Comparison of ENCODE assay signal across 1 cellular context in genomic region chr19:10653732-10654609, GRCh38.
A peak's percentile ranks its signal among the peaks of the same experiment; 100 is the strongest.
TF ChIP-seq lines count a peak whose summit lies in the region.

Gene ILF3 (plus strand): TSS chr19:10654346. CDS start chr19:10670606, 16,260 bp downstream.

TF ChIP-seq in HepG2, 621 proteins besides CTCF, POLR2A, EP300 and RAD21 (continued from another document and continues in another):
- TF ChIP-seq ZNF512B (CRISPR knock-in tag; IDR thresholded peaks at IDR 0.05; ENCODE audit: borderline replicate concordance), result no peak
- peak; percentile 90; the same call in 1 of the 2 replicates for TF ChIP-seq RFXAP (CRISPR knock-in tag; IDR thresholded peaks at IDR 0.05; ENCODE audit: borderline replicate concordance)
- TF ChIP-seq FOXA3 (CRISPR knock-in tag; IDR thresholded peaks at IDR 0.05), result peak; percentile 84
- TF ChIP-seq CHCHD3 (CRISPR knock-in tag; IDR thresholded peaks at IDR 0.05), result peak; percentile 66; the same call in 1 of the 2 replicates
- TF ChIP-seq ZNF543 (CRISPR knock-in tag; IDR thresholded peaks at IDR 0.05), result 0 out of 2 replicates have a peak, but pooled peaks have one; percentile 73
- peak; percentile 87 for TF ChIP-seq MED1 (CRISPR knock-in tag; IDR thresholded peaks at IDR 0.05)
- TF ChIP-seq CENPT (CRISPR knock-in tag; IDR thresholded peaks at IDR 0.05; ENCODE audit: low read depth), result peak; percentile 83; the same call in 1 of the 2 replicates
- TF ChIP-seq ZNF670 (CRISPR knock-in tag; IDR thresholded peaks at IDR 0.05; ENCODE audit: borderline replicate concordance), result peak; percentile 80
- peak; percentile 62; the same call in 1 of the 2 replicates for TF ChIP-seq ELF3 (CRISPR knock-in tag; IDR thresholded peaks at IDR 0.05)
- TF ChIP-seq ZNF550 (CRISPR knock-in tag; IDR thresholded peaks at IDR 0.05; ENCODE audit: borderline replicate concordance), result peak; percentile 15; the same call in 1 of the 2 replicates
- TF ChIP-seq CSRNP2 (CRISPR knock-in tag; conservative IDR thresholded peaks at IDR 0.05; ENCODE audit: low read depth), result no peak
- TF ChIP-seq, protein P1, sequence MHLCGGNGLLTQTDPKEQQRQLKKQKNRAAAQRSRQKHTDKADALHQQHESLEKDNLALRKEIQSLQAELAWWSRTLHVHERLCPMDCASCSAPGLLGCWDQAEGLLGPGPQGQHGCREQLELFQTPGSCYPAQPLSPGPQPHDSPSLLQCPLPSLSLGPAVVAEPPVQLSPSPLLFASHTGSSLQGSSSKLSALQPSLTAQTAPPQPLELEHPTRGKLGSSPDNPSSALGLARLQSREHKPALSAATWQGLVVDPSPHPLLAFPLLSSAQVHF (CRISPR knock-in tag; IDR thresholded peaks at IDR 0.05), result no peak
- TF ChIP-seq ZNF18 (CRISPR knock-in tag; IDR thresholded peaks at IDR 0.05; ENCODE audit: insufficient replicate concordance), result peak; percentile 26
- TF ChIP-seq HDAC1 (CRISPR knock-in tag; IDR thresholded peaks at IDR 0.05), result peak; percentile 89
- TF ChIP-seq, protein P2, sequence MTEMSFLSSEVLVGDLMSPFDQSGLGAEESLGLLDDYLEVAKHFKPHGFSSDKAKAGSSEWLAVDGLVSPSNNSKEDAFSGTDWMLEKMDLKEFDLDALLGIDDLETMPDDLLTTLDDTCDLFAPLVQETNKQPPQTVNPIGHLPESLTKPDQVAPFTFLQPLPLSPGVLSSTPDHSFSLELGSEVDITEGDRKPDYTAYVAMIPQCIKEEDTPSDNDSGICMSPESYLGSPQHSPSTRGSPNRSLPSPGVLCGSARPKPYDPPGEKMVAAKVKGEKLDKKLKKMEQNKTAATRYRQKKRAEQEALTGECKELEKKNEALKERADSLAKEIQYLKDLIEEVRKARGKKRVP (CRISPR knock-in tag; IDR thresholded peaks at IDR 0.05), result peak in 1 of 2 experiments; percentile 86; a peak in 2 of 4 replicates
- TF ChIP-seq HINFP (CRISPR knock-in tag; IDR thresholded peaks at IDR 0.05; ENCODE audit: low read depth), result peak; percentile 41; the same call in 1 of the 2 replicates
- no peak for TF ChIP-seq ZUFSP (CRISPR knock-in tag; IDR thresholded peaks at IDR 0.05; ENCODE audit: borderline replicate concordance)
- peak; percentile 81; the same call in 1 of the 2 replicates for TF ChIP-seq ZFP90 (CRISPR knock-in tag; IDR thresholded peaks at IDR 0.05; ENCODE audit: borderline replicate concordance)
- TF ChIP-seq SP5 (CRISPR knock-in tag; IDR thresholded peaks at IDR 0.05; ENCODE audit: borderline replicate concordance, low read depth), result peak; percentile 32; the same call in 1 of the 2 replicates
- TF ChIP-seq RBFOX2 (IDR thresholded peaks at IDR 0.05; ENCODE audit: low read depth, low read length), result peak; percentile 88
- TF ChIP-seq EED (CRISPR knock-in tag; IDR thresholded peaks at IDR 0.05), result peak; percentile 29; the same call in 1 of the 2 replicates
- TF ChIP-seq, protein P3, sequence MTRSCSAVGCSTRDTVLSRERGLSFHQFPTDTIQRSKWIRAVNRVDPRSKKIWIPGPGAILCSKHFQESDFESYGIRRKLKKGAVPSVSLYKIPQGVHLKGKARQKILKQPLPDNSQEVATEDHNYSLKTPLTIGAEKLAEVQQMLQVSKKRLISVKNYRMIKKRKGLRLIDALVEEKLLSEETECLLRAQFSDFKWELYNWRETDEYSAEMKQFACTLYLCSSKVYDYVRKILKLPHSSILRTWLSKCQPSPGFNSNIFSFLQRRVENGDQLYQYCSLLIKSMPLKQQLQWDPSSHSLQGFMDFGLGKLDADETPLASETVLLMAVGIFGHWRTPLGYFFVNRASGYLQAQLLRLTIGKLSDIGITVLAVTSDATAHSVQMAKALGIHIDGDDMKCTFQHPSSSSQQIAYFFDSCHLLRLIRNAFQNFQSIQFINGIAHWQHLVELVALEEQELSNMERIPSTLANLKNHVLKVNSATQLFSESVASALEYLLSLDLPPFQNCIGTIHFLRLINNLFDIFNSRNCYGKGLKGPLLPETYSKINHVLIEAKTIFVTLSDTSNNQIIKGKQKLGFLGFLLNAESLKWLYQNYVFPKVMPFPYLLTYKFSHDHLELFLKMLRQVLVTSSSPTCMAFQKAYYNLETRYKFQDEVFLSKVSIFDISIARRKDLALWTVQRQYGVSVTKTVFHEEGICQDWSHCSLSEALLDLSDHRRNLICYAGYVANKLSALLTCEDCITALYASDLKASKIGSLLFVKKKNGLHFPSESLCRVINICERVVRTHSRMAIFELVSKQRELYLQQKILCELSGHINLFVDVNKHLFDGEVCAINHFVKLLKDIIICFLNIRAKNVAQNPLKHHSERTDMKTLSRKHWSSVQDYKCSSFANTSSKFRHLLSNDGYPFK (CRISPR knock-in tag; IDR thresholded peaks at IDR 0.05; ENCODE audit: borderline replicate concordance), result peak; percentile 97
- TF ChIP-seq ZNF451 (CRISPR knock-in tag; IDR thresholded peaks at IDR 0.05), result peak; percentile 92
- TF ChIP-seq, protein P4, sequence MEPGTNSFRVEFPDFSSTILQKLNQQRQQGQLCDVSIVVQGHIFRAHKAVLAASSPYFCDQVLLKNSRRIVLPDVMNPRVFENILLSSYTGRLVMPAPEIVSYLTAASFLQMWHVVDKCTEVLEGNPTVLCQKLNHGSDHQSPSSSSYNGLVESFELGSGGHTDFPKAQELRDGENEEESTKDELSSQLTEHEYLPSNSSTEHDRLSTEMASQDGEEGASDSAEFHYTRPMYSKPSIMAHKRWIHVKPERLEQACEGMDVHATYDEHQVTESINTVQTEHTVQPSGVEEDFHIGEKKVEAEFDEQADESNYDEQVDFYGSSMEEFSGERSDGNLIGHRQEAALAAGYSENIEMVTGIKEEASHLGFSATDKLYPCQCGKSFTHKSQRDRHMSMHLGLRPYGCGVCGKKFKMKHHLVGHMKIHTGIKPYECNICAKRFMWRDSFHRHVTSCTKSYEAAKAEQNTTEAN (CRISPR knock-in tag; conservative IDR thresholded peaks at IDR 0.05), result no peak
- peak; percentile 88 for TF ChIP-seq CBX1 (IDR thresholded peaks at IDR 0.05; ENCODE audit: low read depth)
- no peak for TF ChIP-seq ZNF530 (CRISPR knock-in tag; IDR thresholded peaks at IDR 0.05; ENCODE audit: low read depth)
- TF ChIP-seq ZNF839 (CRISPR knock-in tag; IDR thresholded peaks at IDR 0.05; ENCODE audit: borderline replicate concordance), result peak; percentile 53; the same call in 1 of the 2 replicates
- peak; percentile 77 for TF ChIP-seq ZNF280D (CRISPR knock-in tag; IDR thresholded peaks at IDR 0.05)
- peak; percentile 93 for TF ChIP-seq ZNF776 (CRISPR knock-in tag; IDR thresholded peaks at IDR 0.05)
- TF ChIP-seq PHF20 (CRISPR knock-in tag; IDR thresholded peaks at IDR 0.05), result peak; percentile 90
- TF ChIP-seq THRA (CRISPR knock-in tag; IDR thresholded peaks at IDR 0.05; ENCODE audit: borderline replicate concordance), result peak; percentile 55
- 0 out of 2 replicates have a peak, but pooled peaks have one; percentile 85 for TF ChIP-seq PRMT3 (CRISPR knock-in tag; IDR thresholded peaks at IDR 0.05; ENCODE audit: borderline replicate concordance, low read depth)
- peak; percentile 98 for TF ChIP-seq ARNTL (CRISPR knock-in tag; IDR thresholded peaks at IDR 0.05)
- TF ChIP-seq SRSF1 (optimal IDR thresholded peaks at IDR 0.05; ENCODE audit: low read depth, low read length), result peak; percentile 17
